In the genomic region with DNA sequence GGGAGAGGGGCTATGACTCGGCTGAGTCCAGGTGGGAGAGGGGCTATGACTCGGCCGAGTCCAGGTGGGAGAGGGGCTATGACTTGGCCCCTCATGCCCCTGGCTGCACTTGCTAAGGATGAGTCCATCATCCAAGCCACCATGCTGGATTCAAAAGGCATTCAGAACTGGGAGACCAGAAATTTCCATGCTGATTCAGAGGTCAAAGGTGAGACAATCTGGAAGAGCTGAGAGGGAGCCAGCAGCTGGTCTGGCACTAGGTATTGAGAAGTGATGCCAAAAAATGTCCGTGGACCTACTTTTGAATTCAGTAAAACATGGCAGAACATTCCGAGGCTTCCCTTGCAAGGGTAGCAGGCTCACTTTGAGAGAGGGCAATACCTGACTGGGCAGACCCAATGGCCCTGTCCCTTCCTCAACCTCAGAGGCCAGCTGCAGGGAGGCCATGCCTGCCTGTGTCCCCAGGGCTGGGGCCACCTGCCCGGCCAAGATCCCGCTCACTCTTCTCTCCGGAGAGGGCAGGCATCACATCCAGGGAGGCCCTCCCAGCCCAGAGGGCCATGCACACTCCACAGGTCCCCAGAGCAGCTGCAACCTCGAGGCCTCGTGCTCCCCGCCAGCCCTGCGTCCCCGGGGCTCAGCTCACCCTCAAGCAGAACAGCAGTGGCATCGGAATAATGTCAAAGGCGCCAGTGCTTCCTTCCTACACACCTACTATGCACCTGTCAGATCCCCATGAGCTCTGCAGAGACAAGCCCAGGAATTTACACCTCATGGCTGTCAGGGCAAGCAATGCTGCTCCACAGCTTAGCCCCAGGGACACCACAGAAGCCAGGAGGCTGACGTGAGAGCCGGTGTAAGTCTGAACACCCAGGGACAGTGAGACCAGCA, we compare ENCODE assay signal across 16 cellular contexts.
A peak's percentile ranks its signal among the peaks of the same experiment; 100 is the strongest.
DNase-seq lines count a peak whose midpoint lies in the region; ATAC-seq and TF ChIP-seq lines count a peak whose summit lies in the region.
"Had no signal": no experiment of that assay in that cellular context is flagged by ENCODE, and none has a peak within 500 bp of the region (broad histone marks: within the 10 kb centered on the region; RNA-seq: fewer than 3 reads in every experiment).

No MANE protein-coding gene starts in this region.

- H3K27ac ChIP-seq in SK-N-SH (ENCODE audit: low read depth in 2 of 2, low read length in 1 of 2) (no peak overlapping the region), adrenal gland (no peak overlapping the region)
- no peak overlapping the region for H3K27ac ChIP-seq in effector memory CD4-positive, alpha-beta T cell (ENCODE audit: insufficient read depth, low read length, poor library complexity, severe bottlenecking)
- H3K27ac ChIP-seq: right atrium auricular region, vagina had no signal

- POLR2A ChIA-PET in SK-N-SH (lab: Yijun Ruan, JAX): no interaction called here

- no peak for TF ChIP-seq POLR2A in adrenal gland (IDR thresholded peaks at IDR 0.05)

- TF ChIP-seq CTCF in SK-N-SH (IDR thresholded peaks at IDR 0.05) (no peak), adrenal gland (IDR thresholded peaks at IDR 0.05) (no peak), fibroblast of the aortic adventitia (IDR thresholded peaks at IDR 0.05; ENCODE audit: insufficient read depth, low read length) (no peak)

- H3K9me3 ChIP-seq in SK-N-SH (no peaks in the 10 kb centered on the region), adrenal gland (replicated peaks in 1 of 3) (peaks cover 0 to 7% (median 0%) of the 10 kb centered on the region in 3 donors)
- H3K9me3 ChIP-seq in effector memory CD4-positive, alpha-beta T cell (ENCODE audit: control insufficient read depth, low read length): no peaks in the 10 kb centered on the region
- H3K9me3 ChIP-seq: vagina had no signal

- H3K4me3 ChIP-seq in SK-N-SH (ENCODE audit: low read depth in 2 of 2, low read length in 1 of 2) (no peak overlapping the region), adrenal gland (no peak overlapping the region), fibroblast of the aortic adventitia (ENCODE audit: low read depth, low read length) (no peak overlapping the region)
- H3K4me3 ChIP-seq in effector memory CD4-positive, alpha-beta T cell (ENCODE audit: insufficient read depth, low read depth, low read length, poor library complexity, severe bottlenecking): no peak overlapping the region
- H3K4me3 ChIP-seq: right atrium auricular region, vagina had no signal

- H2AFZ ChIP-seq in SK-N-SH (ENCODE audit: low read depth): no peak overlapping the region

- no peak for ATAC-seq in SK-N-SH treated with all-trans-retinoic acid at 6 μM for 48 hours
- ATAC-seq: activated CD8-positive, alpha-beta T cell treated with anti-CD3 and anti-CD28 coated beads, Interleukin-2, amount 10 ng/mL, durations not matched to agents 7 days and 5 days; natural killer cell; stimulated activated memory B cell treated with anti-CD40 and anti-IgM and Interleukin-4, amounts not matched to agents 10 μg/mL and 1 μg/mL and 100 μg/mL, for 72 hours had no signal

- H4K20me1 ChIP-seq in SK-N-SH (ENCODE audit: insufficient read depth): no peaks in the 10 kb centered on the region

- TF ChIP-seq EP300 in SK-N-SH (IDR thresholded peaks at IDR 0.05; ENCODE audit: borderline replicate concordance in 1 of 2, low read depth in 1 of 2, low read length in 1 of 2): no peak

- intact Hi-C loops in adrenal gland (cut with DNase I) (no loop called here), posterior vena cava (cut with DNase I) (no loop called here)

- TF ChIP-seq RAD21 in SK-N-SH (IDR thresholded peaks at IDR 0.05; ENCODE audit: low read length): no peak

- no peak overlapping the region for H3K9ac ChIP-seq in SK-N-SH

- H3K4me1 ChIP-seq in SK-N-SH (ENCODE audit: control insufficient read depth in 1 of 2, insufficient read depth in 2 of 2, low read depth in 1 of 2, low read length in 1 of 2): peaks cover 0 to 40% of the 10 kb centered on the region in 2 experiments; a peak in 2 of 4 replicates
- H3K4me1 ChIP-seq in adrenal gland (replicated peaks in 1 of 2): no peaks in the 10 kb centered on the region
- no peaks in the 10 kb centered on the region for H3K4me1 ChIP-seq in effector memory CD4-positive, alpha-beta T cell (ENCODE audit: control insufficient read depth, insufficient read depth, low read length, poor library complexity, severe bottlenecking)
- H3K4me1 ChIP-seq: right atrium auricular region had no signal

- no peaks in the 10 kb centered on the region for H3F3A ChIP-seq in SK-N-SH (replicated peaks; ENCODE audit: insufficient read depth)

- DNase-seq in SK-N-SH (peak; percentile 17), adrenal gland (peak in 5 of 7 donors; percentile 21 to 60 (median 42)), fibroblast of the aortic adventitia (ENCODE audit: low read depth) (peak; percentile 63), posterior vena cava (ENCODE audit: low spot score) (peak; percentile 65), NCI-H2029 (lab: John Stamatoyannopoulos, UW) (no peak), HuH-7.5 (ENCODE audit: low spot score) (no peak)
- no peak for DNase-seq in effector memory CD4-positive, alpha-beta T cell
- DNase-seq: activated CD8-positive, alpha-beta T cell treated with anti-CD3 and anti-CD28 coated beads, Interleukin-2, amount 10 ng/mL, durations not matched to agents 7 days and 5 days; COR-L47; natural killer cell; NCI-H1105; NCI-H2227 treated with DMSO at 0.1 percent for 48 hours had no signal

- CTCF ChIA-PET in SK-N-SH (lab: Yijun Ruan, JAX): interaction anchor here (1.2 kb wide), 1 partner anchor 84 kb away, joined by 3 read pairs; no protein-coding TSS in a partner anchor

- no peaks in the 10 kb centered on the region for H3K27me3 ChIP-seq in SK-N-SH (ENCODE audit: insufficient read depth)
- H3K27me3 ChIP-seq in adrenal gland: no peaks in the 10 kb centered on the region
- H3K27me3 ChIP-seq in effector memory CD4-positive, alpha-beta T cell (replicated peaks; ENCODE audit: control insufficient read depth, insufficient read depth, low read length, poor library complexity, severe bottlenecking): no peaks in the 10 kb centered on the region
- H3K27me3 ChIP-seq: right atrium auricular region, vagina had no signal

- WGBS in SK-N-SH (ENCODE audit: low lambda C conversion rate): 74% methylated on average over 11 of the region's 17 CpGs
- 61 to 86% (median 79%) methylated on average over 5 to 17 of the region's 17 CpGs for WGBS in adrenal gland, 4 donors

- H3K36me3 ChIP-seq in SK-N-SH (replicated peaks in 1 of 2; ENCODE audit: control insufficient read depth in 1 of 2, insufficient read depth in 2 of 2, low read length in 1 of 2) (no peaks in the 10 kb centered on the region), adrenal gland (replicated peaks in 1 of 2) (no peaks in the 10 kb centered on the region)
- H3K36me3 ChIP-seq in effector memory CD4-positive, alpha-beta T cell (ENCODE audit: control insufficient read depth, insufficient read depth, low read length): no peaks in the 10 kb centered on the region
- H3K36me3 ChIP-seq: right atrium auricular region, vagina had no signal

- H3K9me2 ChIP-seq in SK-N-SH: no peaks in the 10 kb centered on the region

- no peak overlapping the region for H3K4me2 ChIP-seq in SK-N-SH

- no peaks in the 10 kb centered on the region for H3K79me2 ChIP-seq in SK-N-SH (ENCODE audit: insufficient read depth)

TF ChIP-seq in SK-N-SH, 30 proteins besides CTCF, POLR2A, EP300 and RAD21 (continues in another document):
- TF ChIP-seq MXI1 (IDR thresholded peaks at IDR 0.05; ENCODE audit: low read depth, low read length) (no peak), RFX5 (IDR thresholded peaks at IDR 0.05; ENCODE audit: low read length) (no peak), EZH2phosphoT487 (IDR thresholded peaks at IDR 0.05; ENCODE audit: borderline replicate concordance, low read depth) (no peak), JUND (IDR thresholded peaks at IDR 0.05) (no peak), MEF2A (IDR thresholded peaks at IDR 0.05; ENCODE audit: borderline replicate concordance, low read depth) (no peak), SMC3 (IDR thresholded peaks at IDR 0.05; ENCODE audit: low read depth, low read length) (no peak), POLR2AphosphoS5 (IDR thresholded peaks at IDR 0.05; ENCODE audit: low read depth, low read length) (no peak)
- TF ChIP-seq, protein P1, sequence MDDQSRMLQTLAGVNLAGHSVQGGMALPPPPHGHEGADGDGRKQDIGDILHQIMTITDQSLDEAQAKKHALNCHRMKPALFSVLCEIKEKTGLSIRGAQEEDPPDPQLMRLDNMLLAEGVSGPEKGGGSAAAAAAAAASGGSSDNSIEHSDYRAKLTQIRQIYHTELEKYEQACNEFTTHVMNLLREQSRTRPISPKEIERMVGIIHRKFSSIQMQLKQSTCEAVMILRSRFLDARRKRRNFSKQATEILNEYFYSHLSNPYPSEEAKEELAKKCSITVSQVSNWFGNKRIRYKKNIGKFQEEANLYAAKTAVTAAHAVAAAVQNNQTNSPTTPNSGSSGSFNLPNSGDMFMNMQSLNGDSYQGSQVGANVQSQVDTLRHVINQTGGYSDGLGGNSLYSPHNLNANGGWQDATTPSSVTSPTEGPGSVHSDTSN (IDR thresholded peaks at IDR 0.05): no peak

TF ChIP-seq in SK-N-SH treated with all-trans-retinoic acid at 6 μM for 48 hours, 23 proteins besides CTCF, POLR2A, EP300 and RAD21:
- TF ChIP-seq ZNF8 (CRISPR knock-in tag; IDR thresholded peaks at IDR 0.05): no peak
- TF ChIP-seq ZC3H10 (CRISPR knock-in tag; IDR thresholded peaks at IDR 0.05): no peak
- no peak for TF ChIP-seq CSDC2 (CRISPR knock-in tag; IDR thresholded peaks at IDR 0.05)
- TF ChIP-seq TOX (CRISPR knock-in tag; IDR thresholded peaks at IDR 0.05; ENCODE audit: borderline replicate concordance): no peak
- no peak for TF ChIP-seq OSR1 (CRISPR knock-in tag; IDR thresholded peaks at IDR 0.05)
- no peak for TF ChIP-seq ZNF70 (CRISPR knock-in tag; IDR thresholded peaks at IDR 0.05)

Comparison
In these comparisons a context has a peak if more than half of its experiments do, and no peak if none do; other contexts are left out.
1. DNase-seq: peak in SK-N-SH (single experiment), adrenal gland (5 of 7), fibroblast of the aortic adventitia (single experiment) and posterior vena cava (single experiment); none in NCI-H2029 (single experiment), HuH-7.5 (single experiment) and effector memory CD4-positive, alpha-beta T cell (0 of 3).